Comparison of ENCODE assay signal across 1 cellular context in the genomic region with DNA sequence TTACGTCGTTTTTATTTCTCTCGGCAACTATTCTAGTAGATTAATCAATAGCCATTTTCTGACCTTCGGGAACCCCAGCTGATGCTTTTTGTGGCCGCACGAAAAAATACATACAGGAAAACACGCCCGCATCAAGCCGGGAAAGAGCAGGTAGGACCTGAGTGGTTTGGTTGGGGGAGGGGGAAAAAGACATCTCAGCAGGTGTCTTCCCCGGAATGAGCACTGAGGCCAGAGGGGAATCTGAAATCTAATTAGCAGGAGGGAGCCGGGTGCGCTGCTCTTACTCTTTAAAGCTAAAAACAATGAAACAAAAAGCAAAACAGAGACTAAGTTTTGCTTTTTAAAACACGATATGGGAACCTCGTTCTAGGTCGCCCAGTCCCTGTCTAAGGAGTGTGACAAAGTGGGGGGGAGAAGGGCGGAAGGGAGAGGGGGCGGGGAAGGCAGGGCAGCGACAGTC.
TF ChIP-seq lines count a peak whose summit lies in the region.

No MANE protein-coding gene starts in this region.

TF ChIP-seq in K562, 482 proteins besides CTCF, POLR2A, EP300 and RAD21:
- no peak for TF ChIP-seq MEF2A (IDR thresholded peaks at IDR 0.05; ENCODE audit: control insufficient read depth, low read depth, low read length)
- no peak for TF ChIP-seq HMGXB4 (CRISPR knock-in tag; IDR thresholded peaks at IDR 0.05)
- TF ChIP-seq HMG20B (CRISPR knock-in tag; IDR thresholded peaks at IDR 0.05), result no peak
- TF ChIP-seq FOXA1 (IDR thresholded peaks at IDR 0.05; ENCODE audit: borderline replicate concordance), result no peak
- TF ChIP-seq ZFP36 (IDR thresholded peaks at IDR 0.05; ENCODE audit: low read depth, low read length, partially characterized antibody), result no peak
- no peak for TF ChIP-seq ZNF431 (CRISPR knock-in tag; IDR thresholded peaks at IDR 0.05)
- TF ChIP-seq SMARCC2 (IDR thresholded peaks at IDR 0.05; ENCODE audit: low read depth), result no peak
- TF ChIP-seq U2AF2 (optimal IDR thresholded peaks at IDR 0.05; ENCODE audit: low read depth, low read length), result no peak
- TF ChIP-seq ZBTB26 (CRISPR knock-in tag; IDR thresholded peaks at IDR 0.05), result no peak
- no peak for TF ChIP-seq ZNF668 (CRISPR knock-in tag; IDR thresholded peaks at IDR 0.05)
- no peak for TF ChIP-seq CBFA2T3 (IDR thresholded peaks at IDR 0.05)
- no peak for TF ChIP-seq THAP7 (CRISPR knock-in tag; IDR thresholded peaks at IDR 0.05)
- no peak for TF ChIP-seq XRCC5 (IDR thresholded peaks at IDR 0.05; ENCODE audit: low read depth, low read length)
